6 cellular contexts compared by ENCODE assay signal in the genomic region with DNA sequence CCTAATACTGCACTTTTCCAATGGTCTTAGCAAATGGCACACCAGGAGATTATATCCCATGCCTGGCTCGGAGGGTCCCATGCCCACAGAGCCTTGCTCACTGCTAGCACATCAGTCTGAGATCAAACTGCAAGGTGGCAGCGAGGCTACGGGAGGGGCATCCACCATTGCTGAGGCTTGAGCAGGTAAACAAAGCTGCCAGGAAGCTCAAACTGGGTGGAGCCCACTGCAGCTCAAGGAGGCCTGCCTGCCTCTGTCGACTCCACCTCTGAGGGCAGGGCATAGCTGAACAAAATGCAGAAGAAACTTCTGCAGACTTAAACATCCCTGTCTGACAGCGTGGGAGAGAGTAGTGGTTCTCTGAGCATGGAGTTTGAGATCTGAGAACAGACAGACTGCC. TPM values are rescaled to one million over a fixed set of nuclear protein-coding genes. Genes with fewer than 3 reads are reported as not detected.
"Had no signal": no experiment of that assay in that cellular context is flagged by ENCODE, and none has a peak within 500 bp of the region (broad histone marks: within the 10 kb centered on the region; RNA-seq: fewer than 3 reads in every experiment).

No MANE protein-coding gene starts in this region.

RNA-seq across cellular contexts. Expression of a gene that starts 2.9 kb away (rescaled TPM):
- total RNA-seq: activated T-helper 1 cell treated with anti-CD3 and anti-CD28 coated beads, Interleukin-12 subunit alpha, Interleukin-12 subunit beta, Interleukin-2, Interleukin-4 antibody, amounts not matched to agents 30 ng/mL and 10 ng/mL and 1 ng/mL, durations not matched to agents 14 hours and 24 hours and 36 hours; ascending aorta; bronchial epithelial cell; cardiac muscle cell; chondrocyte; WTC11 had no signal
- polyA plus RNA-seq: cardiac muscle cell had no signal

RNA-seq across cellular contexts. Expression of a gene that starts 58.9 kb away (rescaled TPM):
- total RNA-seq: ascending aorta had no signal
